In genomic region chr2:119136093-119136492, GRCh38 we compare ENCODE assay signal across 23 cellular contexts. TPM values are rescaled to one million over a fixed set of nuclear protein-coding genes. Genes with fewer than 3 reads are reported as not detected.
DNase-seq lines count a peak whose midpoint lies in the region; ATAC-seq, FAIRE-seq and TF ChIP-seq lines count a peak whose summit lies in the region.
"Had no signal": no experiment of that assay in that cellular context is flagged by ENCODE, and none has a peak within 500 bp of the region (broad histone marks: within the 10 kb centered on the region; RNA-seq: fewer than 3 reads in every experiment).

No MANE protein-coding gene starts in this region.

- WGBS in K562 (ENCODE audit: insufficient coverage, low coverage, missing lambda C conversion rate), result 1% methylated on average over 7 of the region's 7 CpGs
- 72% methylated on average over 7 of the region's 7 CpGs for WGBS in smooth muscle cell (ENCODE audit: low lambda C conversion rate)
- WGBS in testis, 2 donors, result 63 to 81% methylated on average over 2 to 7 of the region's 7 CpGs

- H3K4me3 ChIP-seq in GM23338 (no peak overlapping the region), K562 (no peak overlapping the region), smooth muscle cell (no peak overlapping the region), testis (no peak overlapping the region)
- H3K4me3 ChIP-seq: cardiac muscle cell, dorsolateral prefrontal cortex, left ventricle myocardium inferior had no signal

- H3K9me1 ChIP-seq in K562 (ENCODE audit: control insufficient read depth, insufficient read depth, low read length), result no peaks in the 10 kb centered on the region

- POLR2A ChIA-PET in K562 (lab: Yijun Ruan, JAX), result interaction anchor here (0.6 kb wide), 1 partner anchor 24 kb away, joined by 3 read pairs; no protein-coding TSS in a partner anchor

- H3K9me3 Mint-ChIP-seq in GM23338, result no peaks in the 10 kb centered on the region

- DNase-seq in A172 (ENCODE audit: low spot score) (peak; percentile 84), GM23338 (ENCODE audit: low spot score) (no peak), NCI-H2196 treated with DMSO at 0.1 percent for 48 hours (lab: John Stamatoyannopoulos, UW; ENCODE audit: unreplicated experiment) (peak; percentile 49), K562 (ENCODE audit: extremely low read depth in 1 of 4, low spot score in 3 of 4) (no peak), hypothalamus (lab: John Stamatoyannopoulos, UW) (no peak), smooth muscle cell (lab: John Stamatoyannopoulos, UW; ENCODE audit: unreplicated experiment) (no peak), testis (no peak)
- no peak for DNase-seq in stimulated activated naive CD4-positive, alpha-beta T cell treated with Interleukin-2 at 50 U/mL for 16 hours (lab: John Stamatoyannopoulos, UW)
- DNase-seq: activated CD4-positive, alpha-beta T cell treated with anti-CD3 and anti-CD28 coated beads for 36 hours; activated gamma-delta T cell; DMS79; dorsolateral prefrontal cortex; erythroblast; left ventricle myocardium inferior; NCI-H1436; NCI-H2171; NK-92 treated with Interleukin-12 subunit alpha and Interleukin-12 subunit beta, amount 100 ng/mL, for 24 hours; stimulated activated CD4-positive, alpha-beta T cell treated with anti-CD3 and anti-CD28 coated beads, Interleukin-12 subunit alpha, Interleukin-12 subunit beta, amount 100 ng/mL, for 4 hours; stimulated activated CD8-positive, alpha-beta memory T cell treated with anti-CD3 and anti-CD28 coated beads, Interleukin-4, amount 100 ng/mL, for 48 hours had no signal

- H3K36me3 ChIP-seq in GM23338 (ENCODE audit: insufficient read depth), result no peaks in the 10 kb centered on the region
- H3K36me3 ChIP-seq in K562 (ENCODE audit: control insufficient read depth, insufficient read depth, low read length), result no peaks in the 10 kb centered on the region
- H3K36me3 ChIP-seq in smooth muscle cell (ENCODE audit: low read depth), result no peaks in the 10 kb centered on the region
- no peaks in the 10 kb centered on the region for H3K36me3 ChIP-seq in testis (ENCODE audit: low read depth, missing control alignments)
- H3K36me3 ChIP-seq: cardiac muscle cell, left ventricle myocardium inferior had no signal

- peaks cover 17% of the 10 kb centered on the region for H3K27me3 Mint-ChIP-seq in GM23338 (ENCODE audit: insufficient read depth, low read depth, poor library complexity)

- TF ChIP-seq CTCF in GM23338 (conservative IDR thresholded peaks at IDR 0.05; ENCODE audit: low read depth in 2 of 2), result no peak
- no peak for TF ChIP-seq CTCF in K562 (IDR thresholded peaks at IDR 0.05 in 2 of 3, conservative IDR thresholded peaks at IDR 0.05 in 1 of 3; ENCODE audit: insufficient read depth in 2 of 3, low read depth in 1 of 3, low read length in 3 of 3)
- no peak for TF ChIP-seq CTCF in smooth muscle cell (IDR thresholded peaks at IDR 0.05; ENCODE audit: borderline replicate concordance, insufficient read depth, poor library complexity, severe bottlenecking)
- TF ChIP-seq CTCF in testis (IDR thresholded peaks at IDR 0.05), result no peak

- no peak for TF ChIP-seq POLR2A in K562 (conservative IDR thresholded peaks at IDR 0.05)
- no peak for TF ChIP-seq POLR2A in testis (IDR thresholded peaks at IDR 0.05)

- no TSS peak for BruUV-seq in K562 (replicated peaks; lab: Mats Ljungman, UMichigan)

- intact Hi-C loops in K562 (cut with micrococcal nuclease) (no loop called here), testis (cut with DNase I; ENCODE audit: low total_unique reads) (no loop called here)

- no peak for TF ChIP-seq RAD21 in K562 (CRISPR knock-in tag; conservative IDR thresholded peaks at IDR 0.05 in 1 of 2, IDR thresholded peaks at IDR 0.05 in 1 of 2)

- H3K9me2 ChIP-seq in GM23338 (ENCODE audit: insufficient read depth), result no peaks in the 10 kb centered on the region

- no peak overlapping the region for H2AFZ ChIP-seq in GM23338
- no peak overlapping the region for H2AFZ ChIP-seq in K562 (ENCODE audit: low read depth, low read length)
- no peak overlapping the region for H2AFZ ChIP-seq in smooth muscle cell (ENCODE audit: low read depth)

- H3K27ac Mint-ChIP-seq in GM23338, result no peak overlapping the region
- H3K27ac Mint-ChIP-seq: activated CD4-positive, alpha-beta T cell treated with anti-CD3 and anti-CD28 coated beads for 36 hours had no signal

- H4K20me1 ChIP-seq in GM23338 (replicated peaks; ENCODE audit: insufficient read depth), result no peaks in the 10 kb centered on the region
- peaks cover 6% of the 10 kb centered on the region; the same call in 1 of the 2 replicates for H4K20me1 ChIP-seq in K562 (replicated peaks; ENCODE audit: control insufficient read depth, insufficient read depth, low read length)
- no peaks in the 10 kb centered on the region for H4K20me1 ChIP-seq in smooth muscle cell (ENCODE audit: low read depth)

- H3K27ac ChIP-seq in GM23338 (ENCODE audit: low read depth) (no peak overlapping the region), K562 (ENCODE audit: extremely low read depth, low read depth, low read length) (no peak overlapping the region), smooth muscle cell (ENCODE audit: low read depth) (no peak overlapping the region), testis (no peak overlapping the region)
- H3K27ac ChIP-seq: cardiac muscle cell, dorsolateral prefrontal cortex, left ventricle myocardium inferior had no signal

- H3K4me3 Mint-ChIP-seq in GM23338, result no peak overlapping the region
- H3K4me3 Mint-ChIP-seq: activated CD4-positive, alpha-beta T cell treated with anti-CD3 and anti-CD28 coated beads for 36 hours had no signal

- H3K9me3 ChIP-seq in K562 (replicated peaks; ENCODE audit: control insufficient read depth, insufficient read depth, low read depth, low read length) (no peaks in the 10 kb centered on the region), smooth muscle cell (replicated peaks; ENCODE audit: low read depth) (no peaks in the 10 kb centered on the region), testis (no peaks in the 10 kb centered on the region)

- TF ChIP-seq EP300 in K562 (IDR thresholded peaks at IDR 0.05; ENCODE audit: low read length), result no peak

- H3K4me1 ChIP-seq in GM23338 (ENCODE audit: insufficient read depth), result no peaks in the 10 kb centered on the region
- no peaks in the 10 kb centered on the region for H3K4me1 ChIP-seq in K562 (replicated peaks in 1 of 2; ENCODE audit: control insufficient read depth in 2 of 2, insufficient read depth in 2 of 2, low read length in 2 of 2)
- no peaks in the 10 kb centered on the region for H3K4me1 ChIP-seq in smooth muscle cell (ENCODE audit: low read depth)
- H3K4me1 ChIP-seq in testis, result no peaks in the 10 kb centered on the region
- H3K4me1 ChIP-seq: left ventricle myocardium inferior had no signal

- CTCF ChIA-PET in K562 (lab: Yijun Ruan, JAX; ENCODE audit: low intra/inter-chr PET ratio), result no interaction called here

- H3F3A ChIP-seq in GM23338 (replicated peaks; ENCODE audit: low read depth) (no peaks in the 10 kb centered on the region), smooth muscle cell (ENCODE audit: low read depth) (no peaks in the 10 kb centered on the region)

- no peak for FAIRE-seq in K562 (lab: Jason Lieb, UNC)

- no peak overlapping the region for H3K9ac ChIP-seq in K562 (ENCODE audit: insufficient read depth in 1 of 2, low read depth in 2 of 2, low read length in 2 of 2)
- H3K9ac ChIP-seq in smooth muscle cell (ENCODE audit: low read depth), result no peak overlapping the region

- H3K4me1 Mint-ChIP-seq in GM23338, result peaks cover 22% of the 10 kb centered on the region
- H3K4me1 Mint-ChIP-seq: activated CD4-positive, alpha-beta T cell treated with anti-CD3 and anti-CD28 coated beads for 36 hours had no signal

- H3K4me2 ChIP-seq in GM23338, result no peak overlapping the region
- H3K4me2 ChIP-seq in K562 (ENCODE audit: insufficient read depth, low read length), result no peak overlapping the region
- no peak overlapping the region for H3K4me2 ChIP-seq in smooth muscle cell

- in situ Hi-C loops in K562 (cut with MboI), result no loop called here

- no peaks in the 10 kb centered on the region; the same call in 2 of the 3 replicates for H3K36me3 Mint-ChIP-seq in GM23338 (ENCODE audit: low read depth)

- H3K27me3 ChIP-seq in GM23338 (ENCODE audit: insufficient read depth) (no peaks in the 10 kb centered on the region), K562 (ENCODE audit: control insufficient read depth in 2 of 2, insufficient read depth in 2 of 2, low read length in 2 of 2) (peaks cover 14 to 45% of the 10 kb centered on the region in 2 experiments; a peak in 3 of 5 replicates), smooth muscle cell (ENCODE audit: low read depth) (peaks cover 14% of the 10 kb centered on the region), testis (no peaks in the 10 kb centered on the region)

- ATAC-seq in GM23338 (peak; percentile 58), K562 (peak; percentile 31; the same call in 2 of the 3 replicates)
- ATAC-seq: activated CD4-positive, alpha-beta T cell treated with anti-CD3 and anti-CD28 coated beads for 36 hours had no signal

- H3K79me2 ChIP-seq in GM23338 (replicated peaks; ENCODE audit: insufficient read depth) (no peaks in the 10 kb centered on the region), K562 (ENCODE audit: control insufficient read depth, insufficient read depth, low read length) (no peaks in the 10 kb centered on the region), smooth muscle cell (ENCODE audit: low read depth) (no peaks in the 10 kb centered on the region)

RNA-seq across cellular contexts. Expression of gene C1QL2, which starts 22.5 kb away (rescaled TPM):
- not detected in 2 replicates for total RNA-seq in A172 (2014; rRNA removed; shearing (Covaris generic))
- 0.69 and 1.2 TPM in 2 replicates for total RNA-seq in GM23338 (2014; rRNA removed; shearing (Covaris generic))
- polyA plus RNA-seq in GM23338 (2016; fragmentation: Nextera tagmentation; extraction: Ambion mirVana) (0.56 and 0.87 TPM in 2 replicates), K562 (2011; rRNA removed) (not detected in 2 replicates), K562 (2014; fragmentation: Illumina TruSeq; extraction: Trizol) (not detected in 2 replicates), K562 (2014; fragmentation: Nextera tagmentation; extraction: Ambion mirVana) (not detected), K562 (2014; rRNA removed) (not detected in 2 replicates), smooth muscle cell (not detected in 2 replicates), testis (ENCODE audit: insufficient read depth, low read depth, low replicate concordance) (not detected)
- not detected in 2 replicates for total RNA-seq in K562 (2011; cell fraction: chromatin; rRNA removed; ENCODE audit: low replicate concordance)
- not detected in 2 replicates for total RNA-seq in K562 (2011; cell fraction: nucleolus; rRNA removed)
- not detected in 2 replicates for total RNA-seq in K562 (2011; cell fraction: nucleoplasm; rRNA removed)
- total RNA-seq in K562 (2014; rRNA removed) (not detected in 2 replicates), K562 (2014; rRNA removed; fragmentation: Illumina TruSeq; extraction: Trizol) (not detected in 2 replicates), K562 (2015; rRNA removed; fragmentation: Illumina TruSeq; extraction: Trizol) (not detected in 2 replicates), K562 (2021) (not detected in 2 replicates), smooth muscle cell (not detected in 2 replicates), testis (1 to 10 TPM in 1 of 2 donors, under 1 TPM in 1; 0.55 to 1.2 TPM)
- not detected in 2 replicates for polyA plus RNA-seq in K562 (2011; cell fraction: cytosol; rRNA removed)
- not detected in 2 replicates for polyA plus RNA-seq in K562 (2011; cell fraction: nucleus; rRNA removed)
- polyA plus RNA-seq in K562 (2012), result not detected in 2 replicates
- not detected in 2 replicates for polyA minus RNA-seq in K562 (2011; rRNA and poly(A)+ RNA removed)
- not detected in 2 replicates for polyA minus RNA-seq in K562 (2011; cell fraction: cytosol; rRNA and poly(A)+ RNA removed)
- polyA minus RNA-seq in K562 (2011; cell fraction: nucleus; rRNA and poly(A)+ RNA removed), result not detected in 2 replicates
- total RNA-seq: activated CD4-positive, alpha-beta T cell treated with anti-CD3 and anti-CD28 coated beads for 36 hours; HT-29; left ventricle myocardium inferior; mucosa of gallbladder had no signal
- polyA plus RNA-seq: AG04450, cardiac muscle cell had no signal

Comparison
In these comparisons a context has a peak if more than half of its experiments do, and no peak if none do; other contexts are left out.
1. DNase-seq: peak in A172 (single experiment) and NCI-H2196 treated with DMSO at 0.1 percent for 48 hours (single experiment); none in GM23338 (single experiment), K562 (0 of 4), hypothalamus (0 of 51), stimulated activated naive CD4-positive, alpha-beta T cell treated with Interleukin-2 at 50 U/mL for 16 hours (single experiment), smooth muscle cell (single experiment) and testis (single experiment).